Comparison of ENCODE assay signal across 8 cellular contexts in the genomic region with DNA sequence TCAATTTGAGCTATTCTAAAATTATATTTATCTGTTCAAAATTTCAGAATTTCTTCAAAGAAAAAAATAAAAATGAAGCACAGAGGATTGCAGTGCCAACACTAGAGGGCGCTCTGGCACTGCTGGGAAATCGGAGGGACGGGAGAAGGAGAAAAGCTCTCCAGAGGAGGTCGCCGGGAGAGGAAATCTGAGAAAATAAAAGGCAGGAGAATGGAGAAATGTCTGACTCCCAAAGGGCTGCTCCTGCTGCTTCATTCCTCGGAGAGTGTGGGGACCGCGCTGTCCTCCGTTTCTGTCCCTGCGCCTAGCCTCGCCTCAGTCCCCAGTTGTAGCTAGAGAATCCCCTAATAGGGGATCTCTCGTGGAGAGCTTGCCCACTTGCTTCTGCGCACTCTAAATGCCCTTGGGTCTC. TPM values are rescaled to one million over a fixed set of nuclear protein-coding genes. Genes with fewer than 3 reads are reported as not detected.
DNase-seq lines count a peak whose midpoint lies in the region; ATAC-seq, FAIRE-seq and TF ChIP-seq lines count a peak whose summit lies in the region.

No MANE protein-coding gene starts in this region.

- H3K27ac ChIP-seq in body of pancreas (no peak overlapping the region), iPS-20b (ENCODE audit: low read length) (no peak overlapping the region), small intestine (ENCODE audit: low read depth in 1 of 2, low read length in 1 of 2) (no peak overlapping the region)

- no peaks in the 10 kb centered on the region for H3K27me3 ChIP-seq in body of pancreas
- H3K27me3 ChIP-seq in iPS-20b (ENCODE audit: insufficient read depth, low read length), result no peaks in the 10 kb centered on the region
- peaks cover 0 to 4% of the 10 kb centered on the region in 2 donors for H3K27me3 ChIP-seq in small intestine (ENCODE audit: control insufficient read depth in 2 of 2, insufficient read depth in 2 of 2, low read length in 2 of 2)

- intact Hi-C loops in body of pancreas (cut with DNase I), result loop anchor here (5.0 to 10.0 kb wide), 2 partner anchors 110 to 442 kb away; no protein-coding TSS in a partner anchor

- ATAC-seq in body of pancreas (peak; percentile 68), HG03175 (IDR thresholded peaks at IDR 0.05; ENCODE audit: unreplicated experiment) (no peak), GM18517 (IDR thresholded peaks at IDR 0.05; ENCODE audit: unreplicated experiment) (no peak)

- TF ChIP-seq POLR2A in body of pancreas (IDR thresholded peaks at IDR 0.05), result no peak

- 5 to 6% methylated on average over 12 to 13 of the region's 13 CpGs for WGBS in body of pancreas, 2 donors
- WGBS in small intestine, 3 donors, result 9% methylated on average over 13 of the region's 13 CpGs

- H3K4me1 ChIP-seq in body of pancreas (peaks cover 14% of the 10 kb centered on the region), iPS-20b (ENCODE audit: insufficient read depth, low read length) (peaks cover 15% of the 10 kb centered on the region; the same call in 1 of the 2 replicates), small intestine (ENCODE audit: control insufficient read depth in 2 of 2, insufficient read depth in 1 of 2, low read depth in 1 of 2, low read length in 1 of 2) (peaks cover 0 to 3% of the 10 kb centered on the region in 2 donors)

- FAIRE-seq in small intestine (lab: Jason Lieb, UNC), result no peak

- peak; percentile 93 to 100 (median 97) for TF ChIP-seq CTCF in body of pancreas (IDR thresholded peaks at IDR 0.05)

- H3K4me3 ChIP-seq in body of pancreas, result no peak overlapping the region
- peak overlapping the region; percentile 48; the same call in 1 of the 2 replicates for H3K4me3 ChIP-seq in iPS-20b (ENCODE audit: low read length)
- H3K4me3 ChIP-seq in small intestine (ENCODE audit: low read depth in 1 of 2, low read length in 2 of 2), result no peak overlapping the region

- H3K9me3 ChIP-seq in body of pancreas (no peaks in the 10 kb centered on the region), iPS-20b (ENCODE audit: insufficient read depth, low read depth, low read length) (no peaks in the 10 kb centered on the region), small intestine (ENCODE audit: control insufficient read depth, low read depth) (no peaks in the 10 kb centered on the region)

- H3K36me3 ChIP-seq in body of pancreas (replicated peaks in 1 of 2; ENCODE audit: insufficient read depth in 1 of 2, low read depth in 2 of 2) (no peaks in the 10 kb centered on the region), iPS-20b (ENCODE audit: insufficient read depth, low read depth, low read length) (no peaks in the 10 kb centered on the region), small intestine (ENCODE audit: control insufficient read depth in 2 of 2, insufficient read depth in 2 of 2, low read length in 2 of 2) (no peaks in the 10 kb centered on the region)

- DNase-seq in GM03348 (ENCODE audit: low spot score) (peak; percentile 81), NCI-H1092 (lab: John Stamatoyannopoulos, UW) (peak; percentile 19), T-helper 2 cell (peak in 4 of 5 experiments; percentile 4 to 39 (median 8)), body of pancreas (peak; percentile 56 to 73 (median 66)), small intestine (peak; percentile 39)

- H3K9ac ChIP-seq in iPS-20b (ENCODE audit: low read depth, low read length), result peak overlapping the region; percentile 62; the same call in 1 of the 2 replicates

RNA-seq across cellular contexts. Expression of gene ARSB, which starts 40.0 kb away (rescaled TPM):
- 10 to 100 TPM in 1 of 2 donors, 1 to 10 TPM in 1; 9.9 to 12.2 TPM for total RNA-seq in body of pancreas
- 1 to 10 TPM in 1 of 3 donors, under 1 TPM in 2; 0.54 to 3.1 (median 0.67) TPM for polyA plus RNA-seq in small intestine

RNA-seq across cellular contexts. Expression of gene DMGDH, which starts 44.4 kb away (rescaled TPM):
- total RNA-seq in body of pancreas, result 1 to 10 TPM; 4.7 to 7.3 TPM
- polyA plus RNA-seq in small intestine, result under 1 TPM in 1 of 3 donors, not detected in 2; 0.24 TPM

RNA-seq across cellular contexts. Expression of gene BHMT2, which starts 44.5 kb away (rescaled TPM):
- total RNA-seq in body of pancreas, result 1 to 10 TPM; 1.6 to 2.6 TPM
- 1 to 10 TPM in 2 of 3 donors, under 1 TPM in 1; 0.45 to 2.2 (median 1.6) TPM for polyA plus RNA-seq in small intestine

Comparison
In these comparisons a context has a peak if more than half of its experiments do, and no peak if none do; other contexts are left out.
1. DNase-seq: peak in every context shown above with its lines; median percentile 81 in GM03348; 66 in body of pancreas; 39 in small intestine; 19 in NCI-H1092; 8 in T-helper 2 cell.